In genomic region chr5:53041740-53042139, GRCh38 we compare ENCODE assay signal across 2 cellular contexts.
A peak's percentile ranks its signal among the peaks of the same experiment; 100 is the strongest.
TF ChIP-seq lines count a peak whose summit lies in the region.

No MANE protein-coding gene starts in this region.

TF ChIP-seq in SK-N-SH, 30 proteins besides CTCF, POLR2A, EP300 and RAD21:
- TF ChIP-seq JUND (IDR thresholded peaks at IDR 0.05) (0 out of 2 replicates have a peak, but pooled peaks have one; percentile 1), SIN3A (IDR thresholded peaks at IDR 0.05; ENCODE audit: borderline replicate concordance, low read depth, low read length) (no peak), CHD2 (IDR thresholded peaks at IDR 0.05; ENCODE audit: low read length, partially characterized antibody) (no peak)
- TF ChIP-seq, protein P1, sequence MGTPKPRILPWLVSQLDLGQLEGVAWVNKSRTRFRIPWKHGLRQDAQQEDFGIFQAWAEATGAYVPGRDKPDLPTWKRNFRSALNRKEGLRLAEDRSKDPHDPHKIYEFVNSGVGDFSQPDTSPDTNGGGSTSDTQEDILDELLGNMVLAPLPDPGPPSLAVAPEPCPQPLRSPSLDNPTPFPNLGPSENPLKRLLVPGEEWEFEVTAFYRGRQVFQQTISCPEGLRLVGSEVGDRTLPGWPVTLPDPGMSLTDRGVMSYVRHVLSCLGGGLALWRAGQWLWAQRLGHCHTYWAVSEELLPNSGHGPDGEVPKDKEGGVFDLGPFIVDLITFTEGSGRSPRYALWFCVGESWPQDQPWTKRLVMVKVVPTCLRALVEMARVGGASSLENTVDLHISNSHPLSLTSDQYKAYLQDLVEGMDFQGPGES (IDR thresholded peaks at IDR 0.05; ENCODE audit: low read depth, low read length): no peak

TF ChIP-seq in SK-N-SH treated with all-trans-retinoic acid at 6 μM for 48 hours, 23 proteins besides CTCF, POLR2A, EP300 and RAD21 (continued from another document):
- TF ChIP-seq POU6F1 (CRISPR knock-in tag; IDR thresholded peaks at IDR 0.05; ENCODE audit: borderline replicate concordance, low read depth) (no peak), OSR1 (CRISPR knock-in tag; IDR thresholded peaks at IDR 0.05) (no peak), ZNF70 (CRISPR knock-in tag; IDR thresholded peaks at IDR 0.05) (no peak), PATZ1 (CRISPR knock-in tag; IDR thresholded peaks at IDR 0.05; ENCODE audit: borderline replicate concordance) (no peak)
